Comparison of ENCODE assay signal across 15 cellular contexts in the genomic region with DNA sequence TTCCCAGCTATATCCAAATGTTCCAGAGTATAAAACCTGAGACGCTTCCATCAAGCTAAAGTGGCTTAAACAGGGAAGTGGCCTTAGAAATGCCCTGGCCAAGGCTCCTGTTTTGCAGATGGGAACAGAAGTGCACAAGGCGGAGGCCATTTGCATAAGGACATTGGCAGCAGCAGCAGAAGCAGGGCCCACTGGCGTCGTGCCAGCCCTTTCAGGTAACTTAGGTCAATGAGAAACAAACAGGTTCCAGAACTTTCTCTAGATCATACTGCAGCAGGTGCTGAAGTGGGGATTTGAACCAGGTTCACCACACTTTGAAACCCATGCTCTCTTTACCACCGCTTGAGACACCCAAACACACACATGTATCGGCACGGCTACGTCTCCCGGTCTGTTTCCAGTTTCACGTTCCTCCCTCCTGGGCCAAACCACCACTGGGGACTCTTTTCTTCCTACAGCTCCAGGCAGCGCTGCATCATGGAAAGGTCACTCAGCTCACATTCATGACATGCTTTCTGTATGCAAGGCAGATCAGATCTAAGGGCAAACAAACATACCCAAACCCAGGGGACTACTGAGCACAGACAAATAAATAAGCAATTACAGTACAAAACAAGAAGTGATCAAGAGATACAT. TPM values are rescaled to one million over a fixed set of nuclear protein-coding genes. Genes with fewer than 3 reads are reported as not detected.
DNase-seq lines count a peak whose midpoint lies in the region; ATAC-seq, FAIRE-seq and TF ChIP-seq lines count a peak whose summit lies in the region.
"Had no signal": no experiment of that assay in that cellular context is flagged by ENCODE, and none has a peak within 500 bp of the region (broad histone marks: within the 10 kb centered on the region; RNA-seq: fewer than 3 reads in every experiment).

No MANE protein-coding gene starts in this region.

- no peak for ATAC-seq in activated T-cell treated with anti-CD3 and anti-CD28 coated beads, Interleukin-2, amount 50 U/mL, for 72 hours (replicated peaks in 1 of 2)
- no peak for ATAC-seq in GM21390 (IDR thresholded peaks at IDR 0.05; ENCODE audit: unreplicated experiment)
- ATAC-seq: gastrocnemius medialis had no signal

- H3K27me3 ChIP-seq in WERI-Rb-1 (ENCODE audit: insufficient read depth, low read depth, severe bottlenecking): no peaks in the 10 kb centered on the region
- H3K27me3 ChIP-seq: gastrocnemius medialis had no signal

- no peaks in the 10 kb centered on the region for H3K36me3 Mint-ChIP-seq in mesothelial cell of epicardium
- H3K36me3 Mint-ChIP-seq in activated T-cell treated with anti-CD3 and anti-CD28 coated beads, Interleukin-2, amount 50 U/mL, for 72 hours (ENCODE audit: insufficient read depth in 2 of 2): no peaks in the 10 kb centered on the region

- peaks cover 32% of the 10 kb centered on the region for H3K4me1 Mint-ChIP-seq in mesothelial cell of epicardium
- H3K4me1 Mint-ChIP-seq in activated T-cell treated with anti-CD3 and anti-CD28 coated beads, Interleukin-2, amount 50 U/mL, for 72 hours (ENCODE audit: low read depth): peaks cover 38% of the 10 kb centered on the region

- peak overlapping the region; percentile 75 for H3K27ac ChIP-seq in 22Rv1
- H3K27ac ChIP-seq in WERI-Rb-1: peak overlapping the region; percentile 24; the same call in 1 of the 2 replicates
- H3K27ac ChIP-seq: gastrocnemius medialis, RWPE1 had no signal

- peak overlapping the region; percentile 94 for H3K27ac Mint-ChIP-seq in mesothelial cell of epicardium
- no peak overlapping the region for H3K27ac Mint-ChIP-seq in activated T-cell treated with anti-CD3 and anti-CD28 coated beads, Interleukin-2, amount 50 U/mL, for 72 hours

- H3K9me3 Mint-ChIP-seq in mesothelial cell of epicardium: no peaks in the 10 kb centered on the region
- H3K9me3 Mint-ChIP-seq in activated T-cell treated with anti-CD3 and anti-CD28 coated beads, Interleukin-2, amount 50 U/mL, for 72 hours: no peaks in the 10 kb centered on the region

- no peak for DNase-seq in HTR-8/SVneo (ENCODE audit: insufficient read length, low spot score)
- DNase-seq in WERI-Rb-1: no peak
- no peak for DNase-seq in mesothelial cell of epicardium (ENCODE audit: low spot score in 2 of 2, unreplicated experiment in 2 of 2)
- no peak for DNase-seq in globus pallidus (ENCODE audit: low spot score)
- DNase-seq in activated T-cell treated with anti-CD3 and anti-CD28 coated beads, Interleukin-2, amount 50 U/mL, for 72 hours: no peak
- DNase-seq in GDM1 (lab: John Stamatoyannopoulos, UW): no peak
- DNase-seq: activated CD8-positive, alpha-beta memory T cell treated with anti-CD3 and anti-CD28 coated beads, Interleukin-2, amount 50 U/mL, for 48 hours; EL; gastrocnemius medialis; NCI-H2081 treated with DMSO at 0.1 percent for 48 hours; occipital lobe had no signal

- TF ChIP-seq CTCF in 22Rv1 (IDR thresholded peaks at IDR 0.05): no peak
- no peak for TF ChIP-seq CTCF in WERI-Rb-1 (IDR thresholded peaks at IDR 0.05; ENCODE audit: low read depth, low read length)
- no peak for TF ChIP-seq CTCF in mesothelial cell of epicardium (IDR thresholded peaks at IDR 0.05; ENCODE audit: unreplicated experiment)

- no peaks in the 10 kb centered on the region for H3K9me3 ChIP-seq in WERI-Rb-1 (ENCODE audit: severe bottlenecking)
- H3K9me3 ChIP-seq: gastrocnemius medialis had no signal

- FAIRE-seq in HTR-8/SVneo (lab: Jason Lieb, UNC): peak; percentile 54
- FAIRE-seq: TTC549 had no signal

- H3K36me3 ChIP-seq in WERI-Rb-1: no peaks in the 10 kb centered on the region
- H3K36me3 ChIP-seq: gastrocnemius medialis had no signal

- H3K4me3 ChIP-seq in WERI-Rb-1 (ENCODE audit: low read depth, low read length): no peak overlapping the region
- H3K4me3 ChIP-seq: gastrocnemius medialis had no signal

- H3K4me3 Mint-ChIP-seq in mesothelial cell of epicardium: no peak overlapping the region
- no peak overlapping the region for H3K4me3 Mint-ChIP-seq in activated T-cell treated with anti-CD3 and anti-CD28 coated beads, Interleukin-2, amount 50 U/mL, for 72 hours

- H3K27me3 Mint-ChIP-seq in mesothelial cell of epicardium (ENCODE audit: low read depth): no peaks in the 10 kb centered on the region
- H3K27me3 Mint-ChIP-seq in activated T-cell treated with anti-CD3 and anti-CD28 coated beads, Interleukin-2, amount 50 U/mL, for 72 hours (ENCODE audit: low read depth): no peaks in the 10 kb centered on the region

RNA-seq across cellular contexts. Expression of a gene that starts 46.0 kb away (rescaled TPM):
- total RNA-seq in mesothelial cell of epicardium: 16.1 to 18.3 TPM (median 16.4 TPM) in 3 replicates
- not detected for total RNA-seq in activated T-cell treated with anti-CD3 and anti-CD28 coated beads, Interleukin-2, amount 50 U/mL, for 72 hours
- total RNA-seq: occipital lobe had no signal

Comparison
In these comparisons a context has a peak if more than half of its experiments do, and no peak if none do; other contexts are left out.
1. RNA of a gene that starts 46.0 kb away (total RNA-seq): 16.1 to 18.3 TPM in mesothelial cell of epicardium; not detected in activated T-cell treated with anti-CD3 and anti-CD28 coated beads, Interleukin-2, amount 50 U/mL, for 72 hours; every median in the first group is over 10 times any median in the second.